In genomic region chr13:21933001-21933400, GRCh38 we compare ENCODE assay signal across 20 cellular contexts.
DNase-seq lines count a peak whose midpoint lies in the region; FAIRE-seq and TF ChIP-seq lines count a peak whose summit lies in the region.
"Had no signal": no experiment of that assay in that cellular context is flagged by ENCODE, and none has a peak within 500 bp of the region (broad histone marks: within the 10 kb centered on the region; RNA-seq: fewer than 3 reads in every experiment).

No MANE protein-coding gene starts in this region.

- H4K20me1 ChIP-seq in hepatocyte (ENCODE audit: insufficient read depth, poor library complexity, severe bottlenecking), result no peaks in the 10 kb centered on the region

- H3K4me1 Mint-ChIP-seq in glutamatergic neuron (ENCODE audit: low read depth, unreplicated experiment), result peaks cover 12% of the 10 kb centered on the region
- H3K4me1 Mint-ChIP-seq: CD8-positive, alpha-beta memory T cell had no signal

- H3K27me3 ChIP-seq in MG63 (no peaks in the 10 kb centered on the region), hepatocyte (no peaks in the 10 kb centered on the region), thymus (ENCODE audit: control insufficient read depth, insufficient read depth) (no peaks in the 10 kb centered on the region)
- H3K27me3 ChIP-seq: BE2C had no signal

- peak overlapping the region; percentile 13 for H3K4me2 ChIP-seq in hepatocyte

- H2AFZ ChIP-seq in hepatocyte, result no peak overlapping the region

- DNase-seq in NCI-H1092 treated with DMSO at 0.1 percent for 48 hours (lab: John Stamatoyannopoulos, UW), result peak; percentile 54
- no peak for DNase-seq in NCI-H1092 (lab: John Stamatoyannopoulos, UW)
- DNase-seq in MG63, result peak; percentile 59
- no peak for DNase-seq in hepatocyte (ENCODE audit: low spot score)
- no peak for DNase-seq in NCI-H146 treated with DMSO at 0.1 percent for 48 hours (lab: John Stamatoyannopoulos, UW; ENCODE audit: unreplicated experiment)
- no peak for DNase-seq in glutamatergic neuron
- DNase-seq in GM19239 (ENCODE audit: insufficient read length, low spot score), result no peak
- DNase-seq: 8988T; BE2C; CD8-positive, alpha-beta memory T cell; H7; NCI-H146; NCI-H2107; NCI-H345; NCI-H526; PC-3; SW 1271 had no signal

- WGBS in hepatocyte (ENCODE audit: low lambda C conversion rate, missing lambda C conversion rate), result 51% methylated on average over 6 of the region's 6 CpGs
- WGBS in thymus, result 87% methylated on average over 6 of the region's 6 CpGs

- TF ChIP-seq CTCF in hepatocyte (IDR thresholded peaks at IDR 0.05; ENCODE audit: poor library complexity) (no peak), glutamatergic neuron (IDR thresholded peaks at IDR 0.05; ENCODE audit: partially characterized antibody, unreplicated experiment) (no peak)

- no peak overlapping the region for H3K4me3 Mint-ChIP-seq in glutamatergic neuron (ENCODE audit: unreplicated experiment)
- H3K4me3 Mint-ChIP-seq: CD8-positive, alpha-beta memory T cell had no signal

- peaks cover 2% of the 10 kb centered on the region for H3K27me3 Mint-ChIP-seq in glutamatergic neuron (ENCODE audit: unreplicated experiment)

- H3K36me3 ChIP-seq in MG63 (no peaks in the 10 kb centered on the region), hepatocyte (replicated peaks; ENCODE audit: insufficient read depth, low read depth) (no peaks in the 10 kb centered on the region), thymus (ENCODE audit: control insufficient read depth, insufficient read depth) (no peaks in the 10 kb centered on the region)
- H3K36me3 ChIP-seq: BE2C had no signal

- H3K36me3 Mint-ChIP-seq in glutamatergic neuron (ENCODE audit: unreplicated experiment), result no peaks in the 10 kb centered on the region
- H3K36me3 Mint-ChIP-seq: CD8-positive, alpha-beta memory T cell had no signal

- H3K9me3 ChIP-seq in MG63 (peaks cover 6% of the 10 kb centered on the region), hepatocyte (ENCODE audit: low read depth) (no peaks in the 10 kb centered on the region), thymus (ENCODE audit: control insufficient read depth) (no peaks in the 10 kb centered on the region)
- H3K9me3 ChIP-seq: BE2C had no signal

- H3K9me2 ChIP-seq in hepatocyte (replicated peaks; ENCODE audit: insufficient read depth), result no peaks in the 10 kb centered on the region

- no peak for FAIRE-seq in GM19239 (lab: Jason Lieb, UNC)
- FAIRE-seq: D721Med, HTR-8/SVneo had no signal

- no peak overlapping the region for H3K4me3 ChIP-seq in MG63
- no peak overlapping the region for H3K4me3 ChIP-seq in hepatocyte
- no peak overlapping the region for H3K4me3 ChIP-seq in thymus (ENCODE audit: low read length)

- no peaks in the 10 kb centered on the region for H3K9me3 Mint-ChIP-seq in glutamatergic neuron (ENCODE audit: unreplicated experiment)
- H3K9me3 Mint-ChIP-seq: CD8-positive, alpha-beta memory T cell had no signal

- H3K4me1 ChIP-seq in hepatocyte (ENCODE audit: insufficient read depth) (peaks cover 7% of the 10 kb centered on the region), thymus (ENCODE audit: control insufficient read depth, insufficient read depth, low read length) (no peaks in the 10 kb centered on the region)
- H3K4me1 ChIP-seq: BE2C had no signal

- H3K27ac ChIP-seq in hepatocyte (peak overlapping the region; percentile 37), thymus (ENCODE audit: low read depth) (peak overlapping the region; percentile 31)

- no peaks in the 10 kb centered on the region for H3K79me2 ChIP-seq in hepatocyte

- H3K27ac Mint-ChIP-seq in glutamatergic neuron (ENCODE audit: unreplicated experiment), result no peak overlapping the region
- H3K27ac Mint-ChIP-seq: CD8-positive, alpha-beta memory T cell had no signal

Comparison
In these comparisons a context has a peak if more than half of its experiments do, and no peak if none do; other contexts are left out.
1. DNase-seq: peak in NCI-H1092 treated with DMSO at 0.1 percent for 48 hours (single experiment) and MG63 (single experiment); none in NCI-H1092 (single experiment), hepatocyte (single experiment), NCI-H146 treated with DMSO at 0.1 percent for 48 hours (single experiment), glutamatergic neuron (single experiment) and GM19239 (single experiment).